8 cellular contexts compared by ENCODE assay signal in the genomic region with DNA sequence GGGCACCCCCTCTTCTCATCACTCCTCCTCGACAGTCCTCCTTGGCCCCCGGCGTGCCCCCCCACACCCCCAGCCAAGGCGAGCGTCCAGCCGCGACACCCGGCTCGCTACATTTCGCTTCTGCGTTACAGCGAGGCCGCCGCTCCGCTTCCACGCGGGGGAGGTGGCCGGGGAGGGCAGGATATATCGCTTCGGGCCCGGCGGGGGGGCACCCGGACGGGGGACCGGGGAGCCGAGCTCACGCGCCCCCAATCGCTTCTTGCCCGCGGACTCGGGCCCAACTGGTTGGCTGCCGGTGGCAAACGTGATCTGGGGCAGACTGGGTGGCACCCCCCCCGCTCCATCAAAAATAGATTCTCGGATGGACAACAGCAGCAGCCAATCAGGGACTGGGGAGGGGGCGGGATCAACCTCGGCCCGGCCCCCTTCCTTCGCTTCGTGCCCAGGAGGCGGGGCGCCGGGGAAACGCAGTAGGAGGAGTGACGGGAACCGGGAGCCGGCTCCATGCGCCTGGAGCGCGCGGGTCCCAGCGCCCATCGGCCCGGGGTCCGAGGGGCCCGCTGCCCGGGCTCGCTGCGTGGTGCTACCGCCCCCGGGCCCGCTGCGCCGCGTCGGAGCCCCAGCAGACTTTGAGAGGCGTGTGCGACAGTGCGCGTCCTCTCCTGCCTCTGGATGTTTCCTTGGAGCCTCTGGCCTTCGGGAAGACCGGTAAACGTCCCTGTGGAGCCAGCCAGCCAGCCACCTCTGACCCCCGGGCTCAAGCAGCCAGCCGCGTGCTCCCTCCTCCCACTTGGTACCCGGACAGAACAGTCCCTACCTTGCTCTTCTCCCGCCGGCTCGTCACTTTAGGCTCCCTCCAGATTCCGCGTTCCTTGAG. TPM values are rescaled to one million over a fixed set of nuclear protein-coding genes. Genes with fewer than 3 reads are reported as not detected.
DNase-seq lines count a peak whose midpoint lies in the region; ATAC-seq and TF ChIP-seq lines count a peak whose summit lies in the region.

A gene (minus strand): TSS at position 321 of the 877 bp plus-strand sequence. CDS start 2,757 bp downstream, outside the sequence.

- peak within 1 kb of the TSS; percentile 90 for H3K4me3 Mint-ChIP-seq in T-helper 2 cell treated with Interferon-gamma antibody and Interleukin-4, amounts not matched to agents 5 μg/mL and 100 μg/mL, for 36 hours

- in situ Hi-C loops in GM13977 (cut with MboI; ENCODE audit: low pct_unique_long_range_greater_than_20kb, low sequenced_read_pairs, unreplicated experiment), result no loop called here

- peaks cover 17% of the 10 kb centered on the region for H3K36me3 Mint-ChIP-seq in T-helper 2 cell treated with Interferon-gamma antibody and Interleukin-4, amounts not matched to agents 5 μg/mL and 100 μg/mL, for 36 hours (ENCODE audit: low read depth)

- TF ChIP-seq POLR2A in prostate gland (IDR thresholded peaks at IDR 0.05), result peak; percentile 88

- TF ChIP-seq CTCF in GM13977 (IDR thresholded peaks at IDR 0.05; ENCODE audit: extremely low read depth, insufficient read depth, missing control alignments), result no peak
- no peak for TF ChIP-seq CTCF in left ventricle myocardium inferior (IDR thresholded peaks at IDR 0.05; ENCODE audit: borderline replicate concordance)
- no peak for TF ChIP-seq CTCF in prostate gland (IDR thresholded peaks at IDR 0.05)

- DNase-seq in GM13977 (ENCODE audit: low spot score) (peak; percentile 98), NCI-H2029 treated with DMSO at 0.1 percent for 48 hours (lab: John Stamatoyannopoulos, UW) (peak; percentile 57), left ventricle myocardium inferior (peak; percentile 94), prostate gland (ENCODE audit: low spot score) (peak; percentile 96), ureter (ENCODE audit: low spot score) (peak; percentile 95)
- peak; percentile 86 for DNase-seq in T-helper 2 cell treated with Interferon-gamma antibody and Interleukin-4, amounts not matched to agents 5 μg/mL and 100 μg/mL, for 36 hours (ENCODE audit: low spot score)

- intact Hi-C loops in left ventricle myocardium inferior (cut with micrococcal nuclease), result no loop called here
- intact Hi-C loops in prostate gland (cut with DNase I), result no loop called here

- H3K36me3 ChIP-seq in left ventricle myocardium inferior (peaks cover 28% of the 10 kb centered on the region), prostate gland (no peaks in the 10 kb centered on the region)

- H3K9me3 ChIP-seq in left ventricle myocardium inferior (replicated peaks) (no peaks in the 10 kb centered on the region), prostate gland (no peaks in the 10 kb centered on the region)

- H3K27ac ChIP-seq in angular gyrus (ENCODE audit: low read depth, low read length), result peak within 1 kb of the TSS; percentile 91
- H3K27ac ChIP-seq in left ventricle myocardium inferior (replicated peaks), result peak within 1 kb of the TSS; percentile 93
- peak within 1 kb of the TSS; percentile 84 to 90 for H3K27ac ChIP-seq in prostate gland

- H3K4me1 Mint-ChIP-seq in T-helper 2 cell treated with Interferon-gamma antibody and Interleukin-4, amounts not matched to agents 5 μg/mL and 100 μg/mL, for 36 hours (ENCODE audit: low read depth), result peaks cover 38% of the 10 kb centered on the region

- peak; percentile 72 for ATAC-seq in HG02981 (IDR thresholded peaks at IDR 0.05; ENCODE audit: unreplicated experiment)

- peak within 1 kb of the TSS; percentile 94 for H3K4me3 ChIP-seq in left ventricle myocardium inferior
- peak within 1 kb of the TSS; percentile 59 to 87 for H3K4me3 ChIP-seq in prostate gland

- H3K9me3 Mint-ChIP-seq in T-helper 2 cell treated with Interferon-gamma antibody and Interleukin-4, amounts not matched to agents 5 μg/mL and 100 μg/mL, for 36 hours, result no peaks in the 10 kb centered on the region

- H3K27me3 Mint-ChIP-seq in T-helper 2 cell treated with Interferon-gamma antibody and Interleukin-4, amounts not matched to agents 5 μg/mL and 100 μg/mL, for 36 hours (ENCODE audit: low read depth), result no peaks in the 10 kb centered on the region

- H3K27me3 ChIP-seq in left ventricle myocardium inferior (ENCODE audit: low read depth) (no peaks in the 10 kb centered on the region), prostate gland (replicated peaks; ENCODE audit: insufficient read depth) (no peaks in the 10 kb centered on the region)

- under 1% methylated on average over 69 of the region's 83 CpGs for WGBS in prostate gland

- H3K27ac Mint-ChIP-seq in T-helper 2 cell treated with Interferon-gamma antibody and Interleukin-4, amounts not matched to agents 5 μg/mL and 100 μg/mL, for 36 hours, result peak within 1 kb of the TSS; percentile 75

- H3K4me1 ChIP-seq in left ventricle myocardium inferior (peaks cover 72% of the 10 kb centered on the region), prostate gland (replicated peaks) (peaks cover 8% of the 10 kb centered on the region)

RNA-seq across cellular contexts. Expression of the gene that starts here (rescaled TPM):
- total RNA-seq in left ventricle myocardium inferior (486 TPM), prostate gland (100 to 1,000 TPM in 1 of 2 donors, 10 to 100 TPM in 1; 20.3 to 114 TPM), ureter (27.4 TPM)

Comparison
In these comparisons a context has a peak if more than half of its experiments do, and no peak if none do; other contexts are left out.
1. Peak in every context shown above with its lines: DNase-seq, ATAC-seq, H3K4me3 ChIP-seq and H3K27ac ChIP-seq.